ENCODE assay signal across 11 cellular contexts in the genomic region with DNA sequence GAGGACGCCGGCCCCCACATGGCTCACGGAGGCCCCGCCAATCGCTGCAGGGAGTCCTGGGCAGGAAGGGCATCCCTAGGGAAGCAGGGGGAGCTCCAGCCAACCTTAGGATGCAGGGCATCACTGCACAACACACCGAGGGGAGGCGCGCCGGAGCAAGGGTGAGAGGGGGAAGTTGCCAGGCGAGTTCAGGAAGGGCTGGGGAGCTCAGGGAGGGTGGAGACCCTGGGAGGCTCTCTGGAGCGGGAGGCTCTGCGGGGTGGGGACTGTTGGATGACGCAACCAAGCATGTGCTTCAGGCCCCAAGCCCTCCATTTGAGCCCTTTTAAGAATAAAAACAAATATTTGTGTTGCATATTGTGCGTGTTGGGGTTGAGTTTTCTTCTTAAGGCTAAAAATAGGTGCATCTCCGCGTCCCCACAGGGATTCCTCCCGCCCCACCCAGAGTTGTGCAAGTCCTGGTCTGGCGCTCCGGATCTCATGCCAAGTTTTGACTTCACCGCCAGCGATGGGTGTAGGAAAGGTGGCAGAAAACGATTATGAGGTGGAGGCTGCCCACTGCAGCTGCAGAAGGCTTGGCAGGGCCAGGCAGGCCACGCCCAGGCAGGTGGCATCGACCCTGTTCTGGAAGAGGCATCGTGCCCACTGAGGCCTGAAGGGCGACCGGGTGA.
DNase-seq lines count a peak whose midpoint lies in the region; ATAC-seq and TF ChIP-seq lines count a peak whose summit lies in the region.
"Had no signal": no experiment of that assay in that cellular context is flagged by ENCODE, and none has a peak within 500 bp of the region (broad histone marks: within the 10 kb centered on the region; RNA-seq: fewer than 3 reads in every experiment).

No MANE protein-coding gene starts in this region.

- peaks cover 0 to 19% of the 10 kb centered on the region in 2 donors for H3K4me1 ChIP-seq in lung (ENCODE audit: control insufficient read depth in 2 of 2, insufficient read depth in 2 of 2, low read length in 2 of 2)

- peaks cover 0 to 10% of the 10 kb centered on the region in 2 donors for H3K9me3 ChIP-seq in lung (ENCODE audit: control insufficient read depth in 2 of 2, insufficient read depth in 1 of 2, low read length in 1 of 2)

- no peaks in the 10 kb centered on the region for H3K36me3 ChIP-seq in lung (ENCODE audit: control insufficient read depth in 2 of 2, insufficient read depth in 2 of 2, low read length in 2 of 2)
- H3K36me3 ChIP-seq: SJSA1 had no signal

- H3K27ac ChIP-seq in lung (ENCODE audit: low read depth in 1 of 2, low read length in 1 of 2) = peak overlapping the region in 1 of 2 donors; percentile 59
- H3K27ac ChIP-seq: SJSA1 had no signal

- ATAC-seq in lung (ENCODE audit: insufficient read depth, low FRiP score) = peak; percentile 50
- no peak for ATAC-seq in HG02588 (IDR thresholded peaks at IDR 0.05; ENCODE audit: unreplicated experiment)

- H3K4me3 ChIP-seq in lung = no peak overlapping the region
- H3K4me3 ChIP-seq: SJSA1 had no signal

- 45 to 49% methylated on average over 27 of the region's 27 CpGs for WGBS in lung, 2 donors

- TF ChIP-seq CTCF in lung (IDR thresholded peaks at IDR 0.05; ENCODE audit: control extremely low read depth, extremely low read depth) = no peak

- peak; percentile 85 for DNase-seq in DMS53 (lab: John Stamatoyannopoulos, UW)
- peak; percentile 30 for DNase-seq in NCI-H1694 (lab: John Stamatoyannopoulos, UW)
- DNase-seq in amniotic epithelial cell (ENCODE audit: low read depth) = peak; percentile 52
- peak; percentile 84 for DNase-seq in lung (ENCODE audit: low spot score)
- no peak for DNase-seq in mesenteric fat pad (ENCODE audit: low spot score)
- no peak for DNase-seq in stimulated activated CD4-positive, alpha-beta T cell treated with anti-CD3 and anti-CD28 coated beads, Interleukin-4, amount 100 ng/mL, for 4 hours
- DNase-seq in Ammon's horn (ENCODE audit: low spot score) = no peak
- DNase-seq: dermis blood vessel endothelial cell, kidney glomerular epithelial cell had no signal

- no peaks in the 10 kb centered on the region for H3K27me3 ChIP-seq in lung (ENCODE audit: control insufficient read depth, insufficient read depth)
- H3K27me3 ChIP-seq: SJSA1 had no signal

Comparison
In these comparisons a context has a peak if more than half of its experiments do, and no peak if none do; other contexts are left out.
1. DNase-seq: peak in DMS53 (single experiment), NCI-H1694 (single experiment), amniotic epithelial cell (single experiment) and lung (single experiment); none in mesenteric fat pad (single experiment), stimulated activated CD4-positive, alpha-beta T cell treated with anti-CD3 and anti-CD28 coated beads, Interleukin-4, amount 100 ng/mL, for 4 hours (0 of 2) and Ammon's horn (single experiment).